In the genomic region with DNA sequence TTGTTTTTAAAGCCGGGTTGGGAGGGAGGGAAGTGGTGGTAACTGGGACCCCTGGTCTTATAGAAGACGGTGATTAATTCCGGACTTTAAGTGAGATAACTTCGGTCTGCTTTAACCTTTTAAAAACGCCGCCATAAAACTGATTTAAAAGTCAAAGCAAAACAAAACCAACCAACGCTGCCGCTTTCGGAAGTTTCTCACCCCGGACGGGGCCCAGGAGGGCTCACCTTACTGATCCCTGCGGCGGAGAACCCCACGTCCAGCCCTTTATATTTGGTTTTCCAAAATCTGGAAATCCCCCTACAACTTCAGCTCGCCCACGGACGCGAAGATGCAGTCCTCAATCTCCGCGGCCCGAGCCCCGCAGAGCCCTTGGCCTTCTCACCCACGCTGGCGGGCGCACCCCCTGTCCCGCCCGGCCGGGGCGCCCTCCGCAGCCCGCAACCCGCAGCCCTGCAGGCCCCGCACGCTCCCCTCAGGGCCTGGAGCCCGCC, we compare ENCODE assay signal across 10 cellular contexts. TPM values are rescaled to one million over a fixed set of nuclear protein-coding genes. Genes with fewer than 3 reads are reported as not detected.
DNase-seq lines count a peak whose midpoint lies in the region; ATAC-seq and TF ChIP-seq lines count a peak whose summit lies in the region.
"Had no signal": no experiment of that assay in that cellular context is flagged by ENCODE, and none has a peak within 500 bp of the region (broad histone marks: within the 10 kb centered on the region; RNA-seq: fewer than 3 reads in every experiment).

No MANE protein-coding gene starts in this region.

- 0 out of 2 replicates have a peak, but pooled peaks cover 10% of the 10 kb centered on the region for H3K36me3 ChIP-seq in BLaER1

- H3K4me1 ChIP-seq in BLaER1: peaks cover 57% of the 10 kb centered on the region

- H3K27me3 Mint-ChIP-seq in activated CD4-positive, alpha-beta T cell treated with anti-CD3 and anti-CD28 coated beads, Interleukin-2, amount 10 ng/mL, durations not matched to agents 24 days and 14 days: no peaks in the 10 kb centered on the region
- H3K27me3 Mint-ChIP-seq in osteocyte (ENCODE audit: unreplicated experiment): no peaks in the 10 kb centered on the region

- H3K36me3 Mint-ChIP-seq in activated CD4-positive, alpha-beta T cell treated with anti-CD3 and anti-CD28 coated beads, Interleukin-2, amount 10 ng/mL, durations not matched to agents 24 days and 14 days (ENCODE audit: low read depth): peaks cover 18% of the 10 kb centered on the region
- no peaks in the 10 kb centered on the region for H3K36me3 Mint-ChIP-seq in osteocyte (ENCODE audit: unreplicated experiment)

- ATAC-seq in GM19351 (IDR thresholded peaks at IDR 0.05; ENCODE audit: unreplicated experiment): peak; percentile 72
- peak; percentile 77 for ATAC-seq in HG03432 (IDR thresholded peaks at IDR 0.05; ENCODE audit: unreplicated experiment)

- H3K27ac Mint-ChIP-seq in activated CD4-positive, alpha-beta T cell treated with anti-CD3 and anti-CD28 coated beads, Interleukin-2, amount 10 ng/mL, durations not matched to agents 24 days and 14 days: peak overlapping the region; percentile 84
- H3K27ac Mint-ChIP-seq in osteocyte (ENCODE audit: unreplicated experiment): peak overlapping the region; percentile 79

- peak overlapping the region; percentile 88 for H3K4me3 Mint-ChIP-seq in activated CD4-positive, alpha-beta T cell treated with anti-CD3 and anti-CD28 coated beads, Interleukin-2, amount 10 ng/mL, durations not matched to agents 24 days and 14 days
- H3K4me3 Mint-ChIP-seq in osteocyte (ENCODE audit: unreplicated experiment): peak overlapping the region; percentile 82

- peak; percentile 8 for TF ChIP-seq CTCF in osteocyte (IDR thresholded peaks at IDR 0.05)

- peak overlapping the region; percentile 81 for H3K4me2 ChIP-seq in BLaER1

- DNase-seq in activated CD4-positive, alpha-beta T cell treated with anti-CD3 and anti-CD28 coated beads, Interleukin-2, amount 10 ng/mL, durations not matched to agents 24 days and 14 days: no peak
- DNase-seq in fibroblast of gingiva (ENCODE audit: low read depth) (peak; percentile 6), osteocyte (ENCODE audit: extremely low spot score, unreplicated experiment) (no peak), globus pallidus (ENCODE audit: low spot score) (no peak), SW480 (ENCODE audit: low spot score) (no peak)

- peaks cover 18% of the 10 kb centered on the region for H3K9me3 ChIP-seq in BLaER1

- H3K4me3 ChIP-seq in BLaER1: peak overlapping the region; percentile 92

- peaks cover 47% of the 10 kb centered on the region for H3K4me1 Mint-ChIP-seq in activated CD4-positive, alpha-beta T cell treated with anti-CD3 and anti-CD28 coated beads, Interleukin-2, amount 10 ng/mL, durations not matched to agents 24 days and 14 days
- peaks cover 33% of the 10 kb centered on the region for H3K4me1 Mint-ChIP-seq in osteocyte (ENCODE audit: unreplicated experiment)

- intact Hi-C loops in activated CD4-positive, alpha-beta T cell treated with anti-CD3 and anti-CD28 coated beads, Interleukin-2, amount 10 ng/mL, durations not matched to agents 24 days and 14 days (cut with micrococcal nuclease): loop anchor here (1.0 to 10.0 kb wide), 4 partner anchors 102 to 560 kb away; partner anchors contain the start of genes C11orf71, RBM7, TTC12 and ZW10

- peak overlapping the region; percentile 67 for H3K27ac ChIP-seq in BLaER1

- H3K9me3 Mint-ChIP-seq in activated CD4-positive, alpha-beta T cell treated with anti-CD3 and anti-CD28 coated beads, Interleukin-2, amount 10 ng/mL, durations not matched to agents 24 days and 14 days: no peaks in the 10 kb centered on the region
- no peaks in the 10 kb centered on the region for H3K9me3 Mint-ChIP-seq in osteocyte (ENCODE audit: unreplicated experiment)

- H3K27me3 ChIP-seq in BLaER1: no peaks in the 10 kb centered on the region

- peak overlapping the region; percentile 79 for H3K9ac ChIP-seq in BLaER1

- peaks cover 41% of the 10 kb centered on the region; the same call in 1 of the 2 replicates for H4K20me1 ChIP-seq in BLaER1

RNA-seq across cellular contexts. Expression of gene USP28, which starts 0.4 kb away (rescaled TPM):
- total RNA-seq in activated CD4-positive, alpha-beta T cell treated with anti-CD3 and anti-CD28 coated beads, Interleukin-2, amount 10 ng/mL, durations not matched to agents 24 days and 14 days: 34.8 and 36.2 TPM in 2 replicates
- total RNA-seq in osteocyte: 37.2 and 39.9 TPM in 2 replicates

RNA-seq across cellular contexts. Expression of gene HTR3B, which starts 29.6 kb away (rescaled TPM):
- not detected in 2 replicates for total RNA-seq in activated CD4-positive, alpha-beta T cell treated with anti-CD3 and anti-CD28 coated beads, Interleukin-2, amount 10 ng/mL, durations not matched to agents 24 days and 14 days
- not detected in 2 replicates for total RNA-seq in osteocyte
- total RNA-seq: RPMI7951, subcutaneous adipose tissue had no signal
